Comparison of ENCODE assay signal across 1 cellular context in the genomic region with DNA sequence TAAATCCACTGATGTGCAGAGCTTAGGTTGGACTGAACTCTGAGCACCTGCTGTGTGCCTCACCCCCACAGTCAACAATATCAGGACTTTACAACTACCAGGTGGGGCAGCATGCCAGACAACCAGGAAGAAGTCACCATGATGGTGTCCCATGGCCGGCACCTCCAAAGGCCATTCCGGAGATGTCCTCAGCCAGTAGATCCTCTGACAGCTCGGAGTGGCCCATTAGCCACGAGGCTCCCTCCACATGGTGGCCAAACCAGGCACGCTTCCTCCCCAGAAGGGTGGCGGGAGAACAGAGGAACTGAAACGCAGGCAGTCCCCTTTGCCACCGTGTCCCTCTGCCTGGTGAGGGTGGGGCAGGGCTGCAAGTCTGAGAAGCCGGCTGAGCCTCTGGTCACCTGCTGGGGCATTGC.
TF ChIP-seq lines count a peak whose summit lies in the region.

No MANE protein-coding gene starts in this region.

TF ChIP-seq in K562, 482 proteins besides CTCF, POLR2A, EP300 and RAD21 (continued from another document):
- TF ChIP-seq, protein P1, sequence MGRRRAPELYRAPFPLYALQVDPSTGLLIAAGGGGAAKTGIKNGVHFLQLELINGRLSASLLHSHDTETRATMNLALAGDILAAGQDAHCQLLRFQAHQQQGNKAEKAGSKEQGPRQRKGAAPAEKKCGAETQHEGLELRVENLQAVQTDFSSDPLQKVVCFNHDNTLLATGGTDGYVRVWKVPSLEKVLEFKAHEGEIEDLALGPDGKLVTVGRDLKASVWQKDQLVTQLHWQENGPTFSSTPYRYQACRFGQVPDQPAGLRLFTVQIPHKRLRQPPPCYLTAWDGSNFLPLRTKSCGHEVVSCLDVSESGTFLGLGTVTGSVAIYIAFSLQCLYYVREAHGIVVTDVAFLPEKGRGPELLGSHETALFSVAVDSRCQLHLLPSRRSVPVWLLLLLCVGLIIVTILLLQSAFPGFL (CRISPR knock-in tag; IDR thresholded peaks at IDR 0.05): no peak
- TF ChIP-seq PHF20 (IDR thresholded peaks at IDR 0.05; ENCODE audit: partially characterized antibody) (no peak), ZBTB17 (CRISPR knock-in tag; IDR thresholded peaks at IDR 0.05) (no peak), ZNF282 (CRISPR knock-in tag; IDR thresholded peaks at IDR 0.05) (no peak), ZNF589 (CRISPR knock-in tag; IDR thresholded peaks at IDR 0.05; ENCODE audit: low read depth) (no peak), PHB2 (IDR thresholded peaks at IDR 0.05; ENCODE audit: low read depth) (no peak), CCNT2 (IDR thresholded peaks at IDR 0.05; ENCODE audit: borderline replicate concordance, extremely low read depth, insufficient read length, low read depth, low read length) (no peak), ZNF561 (CRISPR knock-in tag; conservative IDR thresholded peaks at IDR 0.05) (no peak)
